ENCODE assay signal across 14 cellular contexts in genomic region chr9:91572044-91572443, GRCh38.
DNase-seq lines count a peak whose midpoint lies in the region; ATAC-seq and TF ChIP-seq lines count a peak whose summit lies in the region.
"Had no signal": no experiment of that assay in that cellular context is flagged by ENCODE, and none has a peak within 500 bp of the region (broad histone marks: within the 10 kb centered on the region; RNA-seq: fewer than 3 reads in every experiment).

No MANE protein-coding gene starts in this region.

- no peak overlapping the region for H2BK5ac ChIP-seq in neuronal stem cell (ENCODE audit: low read length)

- H3K9me3 ChIP-seq in RWPE2 (ENCODE audit: severe bottlenecking): no peaks in the 10 kb centered on the region
- no peaks in the 10 kb centered on the region for H3K9me3 ChIP-seq in fibroblast of lung (ENCODE audit: control insufficient read depth, insufficient read depth, low read depth, low read length)
- peaks cover 0 to 3% of the 10 kb centered on the region in 2 donors for H3K9me3 ChIP-seq in neuronal stem cell (replicated peaks in 1 of 2; ENCODE audit: control insufficient read depth in 2 of 2, insufficient read depth in 1 of 2, low read depth in 1 of 2, low read length in 2 of 2)
- H3K9me3 ChIP-seq: suprapubic skin had no signal

- no peaks in the 10 kb centered on the region for H3K27me3 ChIP-seq in RWPE2 (ENCODE audit: insufficient read depth, poor library complexity, severe bottlenecking)
- peaks cover 8% of the 10 kb centered on the region for H3K27me3 ChIP-seq in fibroblast of lung (ENCODE audit: control insufficient read depth, insufficient read depth, low read length)
- H3K27me3 ChIP-seq in neuronal stem cell (ENCODE audit: control insufficient read depth in 3 of 3, insufficient read depth in 3 of 3, low read depth in 1 of 3, low read length in 3 of 3): peaks cover 0 to 13% (median 0%) of the 10 kb centered on the region in 3 experiments

- H2AFZ ChIP-seq in fibroblast of lung (ENCODE audit: low read length) (no peak overlapping the region), neuronal stem cell (ENCODE audit: low read length) (no peak overlapping the region)

- H3K27ac ChIP-seq in RWPE2 (ENCODE audit: poor library complexity, severe bottlenecking) (no peak overlapping the region), fibroblast of lung (ENCODE audit: insufficient read depth, low read length) (no peak overlapping the region), neuronal stem cell (replicated peaks; ENCODE audit: low read length) (no peak overlapping the region)
- H3K27ac ChIP-seq: suprapubic skin had no signal

- no peak overlapping the region for H4K91ac ChIP-seq in neuronal stem cell (ENCODE audit: low read depth, low read length, poor library complexity)

- H3K4me3 ChIP-seq in RWPE2 (ENCODE audit: severe bottlenecking) (no peak overlapping the region), fibroblast of lung (replicated peaks in 1 of 4; ENCODE audit: control extremely low read depth in 1 of 4, insufficient read depth in 1 of 4, low read depth in 3 of 4, low read length in 4 of 4) (no peak overlapping the region), neuronal stem cell (ENCODE audit: low read length in 2 of 2) (no peak overlapping the region)
- H3K4me3 ChIP-seq: suprapubic skin had no signal

- no peaks in the 10 kb centered on the region for H3K4me1 ChIP-seq in RWPE2 (ENCODE audit: insufficient read depth, poor library complexity, severe bottlenecking)
- no peaks in the 10 kb centered on the region for H3K4me1 ChIP-seq in fibroblast of lung (ENCODE audit: control insufficient read depth, extremely low read depth, insufficient read depth, low read length)
- peaks cover 0 to 7% of the 10 kb centered on the region in 2 donors for H3K4me1 ChIP-seq in neuronal stem cell (ENCODE audit: control insufficient read depth in 2 of 2, insufficient read depth in 1 of 2, low read depth in 1 of 2, low read length in 2 of 2)
- H3K4me1 ChIP-seq: suprapubic skin had no signal

- H2AK5ac ChIP-seq in neuronal stem cell (ENCODE audit: low read depth, low read length): no peak overlapping the region

- no peak overlapping the region for H3K18ac ChIP-seq in neuronal stem cell (ENCODE audit: low read length)

- H4K8ac ChIP-seq in neuronal stem cell (ENCODE audit: low read depth, low read length): no peak overlapping the region

- H3K14ac ChIP-seq in neuronal stem cell (ENCODE audit: low read length): no peak overlapping the region

- no peaks in the 10 kb centered on the region for H3K79me1 ChIP-seq in neuronal stem cell (ENCODE audit: low read depth, low read length)

- ATAC-seq in RWPE2 (ENCODE audit: low read depth): peak; percentile 25; the same call in 1 of the 3 replicates
- no peak for ATAC-seq in HG02678 (IDR thresholded peaks at IDR 0.05; ENCODE audit: unreplicated experiment)
- ATAC-seq in GM21717 (IDR thresholded peaks at IDR 0.05; ENCODE audit: unreplicated experiment): no peak

- H3K36me3 ChIP-seq in RWPE2 (ENCODE audit: low read depth): no peaks in the 10 kb centered on the region
- H3K36me3 ChIP-seq in fibroblast of lung (ENCODE audit: control insufficient read depth, insufficient read depth, low read length): no peaks in the 10 kb centered on the region
- H3K36me3 ChIP-seq in neuronal stem cell (replicated peaks in 1 of 2; ENCODE audit: control insufficient read depth in 2 of 2, insufficient read depth in 2 of 2, low read length in 2 of 2): no peaks in the 10 kb centered on the region
- H3K36me3 ChIP-seq: suprapubic skin had no signal

- no peak overlapping the region for H2BK12ac ChIP-seq in neuronal stem cell (ENCODE audit: low read length)

- TF ChIP-seq CTCF in RWPE2 (IDR thresholded peaks at IDR 0.05; ENCODE audit: poor library complexity, severe bottlenecking) (no peak), fibroblast of lung (conservative IDR thresholded peaks at IDR 0.05 in 1 of 2, IDR thresholded peaks at IDR 0.05 in 1 of 2; ENCODE audit: low read depth in 1 of 2, low read length in 2 of 2) (no peak)

- H3K9ac ChIP-seq in fibroblast of lung (ENCODE audit: insufficient read depth, low read length) (no peak overlapping the region), neuronal stem cell (ENCODE audit: low read depth, low read length, poor library complexity) (no peak overlapping the region)

- DNase-seq in LHCN-M2 (ENCODE audit: low read depth) (peak; percentile 2), RWPE2 (ENCODE audit: low spot score) (no peak), fibroblast of lung (ENCODE audit: low read depth in 2 of 2) (peak; percentile 9 to 62), neuronal stem cell (ENCODE audit: low spot score) (peak; percentile 14), inferior parietal cortex (ENCODE audit: extremely low spot score) (no peak), SKM-1 treated with dmso at 0.1 percent for 144 hours (lab: John Stamatoyannopoulos, UW; ENCODE audit: unreplicated experiment) (no peak)
- DNase-seq: activated CD4-positive, alpha-beta T cell treated with anti-CD3 and anti-CD28 coated beads, Interleukin-2, amount 10 ng/mL, durations not matched to agents 24 days and 14 days; cerebellar nuclear complex; HCEC 1CT; kidney glomerular epithelial cell; NCI-H1092 had no signal

- H3K4ac ChIP-seq in neuronal stem cell (ENCODE audit: low read length): no peak overlapping the region

- H3K4me2 ChIP-seq in fibroblast of lung (ENCODE audit: extremely low read depth, insufficient read depth, low read length) (no peak overlapping the region), neuronal stem cell (ENCODE audit: insufficient read depth, low read length, poor library complexity, severe bottlenecking) (no peak overlapping the region)

- no peaks in the 10 kb centered on the region for H4K20me1 ChIP-seq in fibroblast of lung (ENCODE audit: control insufficient read depth, extremely low read depth, insufficient read depth, low read length)

- no peak overlapping the region for H2BK15ac ChIP-seq in neuronal stem cell (ENCODE audit: low read length)

- H2BK120ac ChIP-seq in neuronal stem cell (ENCODE audit: low read depth, low read length): no peak overlapping the region

- no CpG with 5 or more reads among the region's 4 CpGs for WGBS in neuronal stem cell (ENCODE audit: extremely low coverage in 2 of 2, insufficient read length in 2 of 2, insufficient replicate concordance in 1 of 2), 2 donors

- H3K79me2 ChIP-seq in fibroblast of lung (ENCODE audit: control insufficient read depth, insufficient read depth, low read length): no peaks in the 10 kb centered on the region

- no peak overlapping the region for H3K23ac ChIP-seq in neuronal stem cell (ENCODE audit: low read depth, low read length, poor library complexity)

Comparison
In these comparisons a context has a peak if more than half of its experiments do, and no peak if none do; other contexts are left out.
1. DNase-seq: peak in LHCN-M2 (single experiment), fibroblast of lung (2 of 2) and neuronal stem cell (single experiment); none in RWPE2 (single experiment), inferior parietal cortex (single experiment) and SKM-1 treated with dmso at 0.1 percent for 144 hours (single experiment).